In the genomic region with DNA sequence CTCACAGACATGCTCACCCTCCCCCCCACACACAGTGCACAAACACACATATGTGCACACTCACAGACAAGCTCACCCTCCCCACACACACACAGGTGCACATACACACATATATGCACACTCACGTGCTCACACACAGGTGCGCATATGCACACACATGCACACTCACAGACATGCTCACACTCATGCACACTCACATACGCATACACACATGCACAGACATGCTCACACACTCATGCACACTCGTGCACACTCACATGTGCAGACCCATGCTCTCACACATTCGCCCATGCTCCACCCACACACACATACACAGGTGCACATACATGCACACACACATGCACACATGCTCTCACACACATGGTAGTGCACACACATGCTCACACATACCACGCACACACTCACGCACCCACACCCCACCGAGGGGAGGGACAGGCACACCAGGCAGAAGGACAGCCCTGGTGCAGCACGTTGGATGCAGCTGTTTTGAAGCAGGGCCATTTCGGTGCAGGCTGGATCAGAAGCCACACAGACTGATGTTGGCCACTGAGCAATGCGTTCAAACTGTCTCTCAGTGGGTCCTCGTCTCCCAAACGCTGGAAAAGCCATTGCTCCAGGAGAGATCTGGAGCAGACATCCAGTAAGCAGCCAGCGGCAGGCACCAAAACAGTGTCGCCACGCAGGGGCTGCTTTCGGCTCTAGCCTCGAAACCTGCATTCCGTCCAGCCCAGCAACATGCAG, we compare ENCODE assay signal across 20 cellular contexts.
DNase-seq lines count a peak whose midpoint lies in the region; ATAC-seq, FAIRE-seq and TF ChIP-seq lines count a peak whose summit lies in the region.
"Had no signal": no experiment of that assay in that cellular context is flagged by ENCODE, and none has a peak within 500 bp of the region (broad histone marks: within the 10 kb centered on the region; RNA-seq: fewer than 3 reads in every experiment).

No MANE protein-coding gene starts in this region.

- POLR2A ChIA-PET in WTC11 (lab: Charles Lee) (no interaction called here), Caco-2 (lab: Charles Lee) (no interaction called here)

- no peak overlapping the region for H3K9ac ChIP-seq in mammary epithelial cell (ENCODE audit: insufficient read depth, low read length)
- no peak overlapping the region for H3K9ac ChIP-seq in kidney (ENCODE audit: low read length in 2 of 2)
- H3K9ac ChIP-seq: SK-N-SH had no signal

- BruUV-seq in mammary epithelial cell (replicated peaks; lab: Mats Ljungman, UMichigan) (no TSS peak), Caco-2 (replicated peaks; lab: Mats Ljungman, UMichigan) (no TSS peak)

- H3K4me2 ChIP-seq in mammary epithelial cell (ENCODE audit: insufficient read depth, low read depth, low read length), result peak overlapping the region; percentile 25
- H3K4me2 ChIP-seq: SK-N-SH had no signal

- no peak overlapping the region for H3K27ac Mint-ChIP-seq in WTC11
- H3K27ac Mint-ChIP-seq in Caco-2 (ENCODE audit: unreplicated experiment), result no peak overlapping the region
- H3K27ac Mint-ChIP-seq: IgD-negative memory B cell had no signal

- H3K27me3 Mint-ChIP-seq in WTC11 (ENCODE audit: low read depth) (no peaks in the 10 kb centered on the region; the same call in none of the 2 replicates), Caco-2 (ENCODE audit: insufficient read depth, unreplicated experiment) (peaks cover 5% of the 10 kb centered on the region)

- H2AFZ ChIP-seq in mammary epithelial cell (ENCODE audit: low read depth, low read length), result no peak overlapping the region

- H3K9me3 ChIP-seq in mammary epithelial cell (replicated peaks; ENCODE audit: insufficient read depth, low read length), result no peaks in the 10 kb centered on the region
- no peaks in the 10 kb centered on the region for H3K9me3 ChIP-seq in breast epithelium
- no peaks in the 10 kb centered on the region for H3K9me3 ChIP-seq in kidney (ENCODE audit: control insufficient read depth in 1 of 2, low read length in 2 of 2)
- H3K9me3 ChIP-seq in spleen, result no peaks in the 10 kb centered on the region
- no peaks in the 10 kb centered on the region for H3K9me3 ChIP-seq in Caco-2
- H3K9me3 ChIP-seq: SK-N-SH had no signal

- TF ChIP-seq POLR2A in breast epithelium (IDR thresholded peaks at IDR 0.05), result no peak
- TF ChIP-seq POLR2A in spleen (IDR thresholded peaks at IDR 0.05), result no peak

- TF ChIP-seq CTCF in mammary epithelial cell (conservative IDR thresholded peaks at IDR 0.05 in 1 of 2, IDR thresholded peaks at IDR 0.05 in 1 of 2; ENCODE audit: extremely low read depth in 1 of 2, insufficient read depth in 1 of 2, low read depth in 1 of 2, low read length in 2 of 2) (no peak), breast epithelium (IDR thresholded peaks at IDR 0.05) (no peak), WTC11 (IDR thresholded peaks at IDR 0.05) (no peak), kidney (IDR thresholded peaks at IDR 0.05; ENCODE audit: borderline replicate concordance, extremely low read depth, insufficient read depth) (no peak), spleen (IDR thresholded peaks at IDR 0.05 in 8 of 11, conservative IDR thresholded peaks at IDR 0.05 in 3 of 11) (no peak), Caco-2 (IDR thresholded peaks at IDR 0.05; ENCODE audit: insufficient read depth in 1 of 2, low read depth in 1 of 2, low read length in 1 of 2, severe bottlenecking in 1 of 2, unreplicated experiment in 1 of 2) (no peak)

- H3K36me3 Mint-ChIP-seq in WTC11 (no peaks in the 10 kb centered on the region; the same call in 1 of the 2 replicates), Caco-2 (ENCODE audit: insufficient read depth, unreplicated experiment) (peaks cover 4% of the 10 kb centered on the region)
- H3K36me3 Mint-ChIP-seq: CD4-positive, CD25-positive, alpha-beta regulatory T cell; IgD-negative memory B cell had no signal

- intact Hi-C loops in mammary epithelial cell (cut with micrococcal nuclease) (loop anchor here (10.0 kb wide), 1 partner anchor 88 kb away; a partner anchor contains a TSS), breast epithelium (cut with DNase I; ENCODE audit: low total_unique reads) (no loop called here), kidney (cut with DNase I) (no loop called here), spleen (cut with DNase I; ENCODE audit: low total_unique reads) (no loop called here), Caco-2 (cut with micrococcal nuclease; ENCODE audit: unreplicated experiment) (no loop called here)

- H3K4me1 ChIP-seq in mammary epithelial cell (ENCODE audit: insufficient read depth, low read length) (peaks cover 30% of the 10 kb centered on the region), breast epithelium (no peaks in the 10 kb centered on the region), kidney (ENCODE audit: control insufficient read depth in 1 of 2, insufficient read depth in 1 of 2, low read depth in 1 of 2, low read length in 2 of 2) (no peaks in the 10 kb centered on the region), spleen (peaks cover 0 to 37% (median 19%) of the 10 kb centered on the region in 6 donors), Caco-2 (no peaks in the 10 kb centered on the region)

- H3K4me3 Mint-ChIP-seq in WTC11 (no peak overlapping the region), Caco-2 (ENCODE audit: unreplicated experiment) (no peak overlapping the region)
- H3K4me3 Mint-ChIP-seq: CD4-positive, CD25-positive, alpha-beta regulatory T cell; IgD-negative memory B cell had no signal

- no peak for FAIRE-seq in kidney (lab: Jason Lieb, UNC)

- 81% methylated on average over 16 of the region's 19 CpGs for WGBS in mammary epithelial cell (ENCODE audit: low coverage, missing lambda C conversion rate)
- WGBS in spleen, 5 donors, result 78 to 84% (median 84%) methylated on average over 18 to 19 of the region's 19 CpGs

- no peaks in the 10 kb centered on the region for H3K36me3 ChIP-seq in mammary epithelial cell (ENCODE audit: insufficient read depth, low read length)
- H3K36me3 ChIP-seq in breast epithelium, result no peaks in the 10 kb centered on the region
- H3K36me3 ChIP-seq in kidney (ENCODE audit: control insufficient read depth in 1 of 2, insufficient read depth in 2 of 2, low read length in 2 of 2), result no peaks in the 10 kb centered on the region
- H3K36me3 ChIP-seq in spleen, result no peaks in the 10 kb centered on the region
- no peaks in the 10 kb centered on the region for H3K36me3 ChIP-seq in Caco-2 (ENCODE audit: control insufficient read depth, insufficient read depth, low read length)

- no peaks in the 10 kb centered on the region for H4K20me1 ChIP-seq in mammary epithelial cell (ENCODE audit: insufficient read depth, low read length)

- no peak for ATAC-seq in WTC11
- ATAC-seq: Panc1 had no signal

- DNase-seq in mammary epithelial cell (no peak), breast epithelium (ENCODE audit: low spot score in 2 of 2) (no peak), WTC11 (ENCODE audit: low spot score) (no peak), kidney (peak; percentile 48), spleen (peak; percentile 47), iPS-NIHi11 (ENCODE audit: low spot score) (no peak), Caco-2 (no peak), retina (no peak)
- DNase-seq: 8988T; CD4-positive, CD25-positive, alpha-beta regulatory T cell; GF-D8; MM.1S; NCI-H1092; NCI-H146; NCI-H2029 treated with DMSO at 0.1 percent for 48 hours; NCI-H69; SHP77 had no signal

- CTCF ChIA-PET in mammary epithelial cell (lab: Charles Lee; ENCODE audit: low non-redundant PET) (no interaction called here), WTC11 (lab: Charles Lee) (interaction anchor here (1.1 kb wide), 1 partner anchor 41 kb away, joined by 4 read pairs; no protein-coding TSS in a partner anchor), Caco-2 (lab: Charles Lee) (no interaction called here)

- H3K4me1 Mint-ChIP-seq in WTC11 (no peaks in the 10 kb centered on the region), Caco-2 (ENCODE audit: low read depth, unreplicated experiment) (no peaks in the 10 kb centered on the region)
- H3K4me1 Mint-ChIP-seq: CD4-positive, CD25-positive, alpha-beta regulatory T cell; IgD-negative memory B cell had no signal

- in situ Hi-C loops in mammary epithelial cell (cut with MboI; ENCODE audit: low sequenced_read_pairs in 2 of 2), result no loop called here

- H3K79me2 ChIP-seq in mammary epithelial cell (ENCODE audit: insufficient read depth, low read length), result no peaks in the 10 kb centered on the region

- H3K27ac ChIP-seq in mammary epithelial cell (ENCODE audit: insufficient read depth, low read depth, low read length), result no peak overlapping the region
- H3K27ac ChIP-seq in breast epithelium, result no peak overlapping the region
- no peak overlapping the region for H3K27ac ChIP-seq in kidney (ENCODE audit: low read depth in 2 of 2, low read length in 2 of 2)
- H3K27ac ChIP-seq in spleen, result no peak overlapping the region

- H3K4me3 ChIP-seq in mammary epithelial cell (replicated peaks in 1 of 3; ENCODE audit: insufficient read depth in 1 of 3, low read depth in 2 of 3, low read length in 3 of 3) (no peak overlapping the region), breast epithelium (no peak overlapping the region), kidney (ENCODE audit: low read length in 2 of 2) (no peak overlapping the region), spleen (no peak overlapping the region), Caco-2 (ENCODE audit: low read depth, low read length) (no peak overlapping the region)

- dilution Hi-C loops in mammary epithelial cell (cut with HindIII; ENCODE audit: low sequenced_read_pairs), result loop anchor here (5.0 kb wide), 2 partner anchors 56 to 231 kb away; no protein-coding TSS in a partner anchor

- H3K9me3 Mint-ChIP-seq in WTC11 (peaks cover 24% of the 10 kb centered on the region), Caco-2 (ENCODE audit: unreplicated experiment) (no peaks in the 10 kb centered on the region)

- H3K27me3 ChIP-seq in mammary epithelial cell (ENCODE audit: insufficient read depth, low read length) (no peaks in the 10 kb centered on the region), breast epithelium (no peaks in the 10 kb centered on the region), spleen (replicated peaks in 1 of 7) (peaks cover 0 to 20% (median 0%) of the 10 kb centered on the region in 7 donors), Caco-2 (replicated peaks; ENCODE audit: control insufficient read depth, insufficient read depth, low read length) (no peaks in the 10 kb centered on the region)

TF ChIP-seq in WTC11, 78 proteins besides CTCF, POLR2A, EP300 and RAD21 (continues in another document):
- TF ChIP-seq, protein P1, sequence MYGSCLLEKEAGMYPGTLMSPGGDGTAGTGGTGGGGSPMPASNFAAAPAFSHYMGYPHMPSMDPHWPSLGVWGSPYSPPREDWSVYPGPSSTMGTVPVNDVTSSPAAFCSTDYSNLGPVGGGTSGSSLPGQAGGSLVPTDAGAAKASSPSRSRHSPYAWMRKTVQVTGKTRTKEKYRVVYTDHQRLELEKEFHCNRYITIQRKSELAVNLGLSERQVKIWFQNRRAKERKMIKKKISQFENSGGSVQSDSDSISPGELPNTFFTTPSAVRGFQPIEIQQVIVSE (CRISPR knock-in tag; IDR thresholded peaks at IDR 0.05; ENCODE audit: borderline replicate concordance), result no peak

Comparison
In these comparisons a context has a peak if more than half of its experiments do, and no peak if none do; other contexts are left out.
1. DNase-seq: peak in kidney (single experiment) and spleen (single experiment); none in mammary epithelial cell (single experiment), breast epithelium (0 of 2), WTC11 (single experiment), iPS-NIHi11 (single experiment), Caco-2 (0 of 2) and retina (single experiment).